Comparison of ENCODE assay signal across 8 cellular contexts in genomic region chr11:13475091-13475490, GRCh38. TPM values are rescaled to one million over a fixed set of nuclear protein-coding genes. Genes with fewer than 3 reads are reported as not detected.
"Had no signal": no experiment of that assay in that cellular context is flagged by ENCODE, and none has a peak within 500 bp of the region (broad histone marks: within the 10 kb centered on the region; RNA-seq: fewer than 3 reads in every experiment).

No MANE protein-coding gene starts in this region.

- ATAC-seq: K562 had no signal

- H3K4me3 ChIP-seq: HAP-1, K562 had no signal

- DNase-seq: GOT3, H7, IMR-90, KG1 had no signal

- H3K27ac ChIP-seq: HL-60 had no signal

- H3K36me3 ChIP-seq: HAP-1 had no signal

RNA-seq across cellular contexts. Expression of gene PTH, which starts 20.7 kb away (rescaled TPM):
- total RNA-seq: H4, H7, IMR-90, K562 had no signal
